ENCODE assay signal across 10 cellular contexts in genomic region chr14:68279777-68280233, GRCh38.
A peak's percentile ranks its signal among the peaks of the same experiment; 100 is the strongest.
DNase-seq lines count a peak whose midpoint lies in the region; ATAC-seq and TF ChIP-seq lines count a peak whose summit lies in the region.
"Had no signal": no experiment of that assay in that cellular context is flagged by ENCODE, and none has a peak within 500 bp of the region (broad histone marks: within the 10 kb centered on the region; RNA-seq: fewer than 3 reads in every experiment).

No MANE protein-coding gene starts in this region.

- H3K4me1 Mint-ChIP-seq in activated naive CD8-positive, alpha-beta T cell treated with anti-CD3 and anti-CD28 coated beads for 36 hours, result peaks cover 70% of the 10 kb centered on the region

- H3K36me3 Mint-ChIP-seq in activated naive CD8-positive, alpha-beta T cell treated with anti-CD3 and anti-CD28 coated beads for 36 hours, result peaks cover 7% of the 10 kb centered on the region
- H3K36me3 Mint-ChIP-seq: CD8-positive, alpha-beta memory T cell had no signal

- peak; percentile 90 for DNase-seq in GM12864 (ENCODE audit: low read depth)
- DNase-seq in activated naive CD8-positive, alpha-beta T cell treated with anti-CD3 and anti-CD28 coated beads for 36 hours, result no peak
- no peak for DNase-seq in erythroblast (lab: John Stamatoyannopoulos, UW)
- no peak for DNase-seq in AG20443 (ENCODE audit: low spot score)
- DNase-seq in activated CD4-positive, CD25-positive, alpha-beta regulatory T cell (lab: John Stamatoyannopoulos, UW), result no peak
- DNase-seq in ACHN, result no peak
- DNase-seq: CD8-positive, alpha-beta memory T cell had no signal

- no peaks in the 10 kb centered on the region for H3K9me3 Mint-ChIP-seq in activated naive CD8-positive, alpha-beta T cell treated with anti-CD3 and anti-CD28 coated beads for 36 hours
- H3K9me3 Mint-ChIP-seq: CD8-positive, alpha-beta memory T cell had no signal

- H3K4me3 ChIP-seq in GM12864 (ENCODE audit: low read depth, low read length), result peak overlapping the region; percentile 45; the same call in 1 of the 2 replicates

- H3K27me3 Mint-ChIP-seq in activated naive CD8-positive, alpha-beta T cell treated with anti-CD3 and anti-CD28 coated beads for 36 hours, result no peaks in the 10 kb centered on the region
- H3K27me3 Mint-ChIP-seq: CD8-positive, alpha-beta memory T cell; progenitor cell of endocrine pancreas had no signal

- in situ Hi-C loops in ACHN (cut with HindIII; ENCODE audit: low pct_ligation_motif_present, low pct_unique_long_range_greater_than_20kb, low sequenced_read_pairs), result no loop called here

- H3K4me3 Mint-ChIP-seq in activated naive CD8-positive, alpha-beta T cell treated with anti-CD3 and anti-CD28 coated beads for 36 hours, result peak overlapping the region; percentile 14
- H3K4me3 Mint-ChIP-seq: CD8-positive, alpha-beta memory T cell had no signal

- ATAC-seq in GM19452 (IDR thresholded peaks at IDR 0.05; ENCODE audit: unreplicated experiment), result peak; percentile 29
- ATAC-seq in HG03066 (IDR thresholded peaks at IDR 0.05; ENCODE audit: low read depth, unreplicated experiment), result peak; percentile 41

- no peak for TF ChIP-seq CTCF in GM12864 (IDR thresholded peaks at IDR 0.05; ENCODE audit: low read depth, low read length, missing control alignments)

- peak overlapping the region; percentile 48 for H3K27ac Mint-ChIP-seq in activated naive CD8-positive, alpha-beta T cell treated with anti-CD3 and anti-CD28 coated beads for 36 hours
- H3K27ac Mint-ChIP-seq: progenitor cell of endocrine pancreas had no signal

- no peak for TF ChIP-seq POLR2A in erythroblast (IDR thresholded peaks at IDR 0.05; ENCODE audit: low read length)
